In genomic region chr19:41864374-41864773, GRCh38 we compare ENCODE assay signal across 14 cellular contexts. TPM values are rescaled to one million over a fixed set of nuclear protein-coding genes. Genes with fewer than 3 reads are reported as not detected.
A peak's percentile ranks its signal among the peaks of the same experiment; 100 is the strongest.
DNase-seq lines count a peak whose midpoint lies in the region; ATAC-seq and TF ChIP-seq lines count a peak whose summit lies in the region.
"Had no signal": no experiment of that assay in that cellular context is flagged by ENCODE, and none has a peak within 500 bp of the region (broad histone marks: within the 10 kb centered on the region; RNA-seq: fewer than 3 reads in every experiment).

No MANE protein-coding gene starts in this region.

- peak in 1 of 5 donors; percentile 42 for DNase-seq in CD8-positive, alpha-beta memory T cell
- DNase-seq in HFFc6 (no peak), kidney glomerular epithelial cell (lab: John Stamatoyannopoulos, UW) (no peak), posterior vena cava (ENCODE audit: low spot score) (no peak), NCI-H82 treated with DMSO at 0.1 percent for 48 hours (lab: John Stamatoyannopoulos, UW; ENCODE audit: unreplicated experiment) (no peak)
- DNase-seq in activated T-cell treated with anti-CD3 and anti-CD28 coated beads, Interleukin-2, amount 50 U/mL, for 72 hours, result no peak
- DNase-seq: DMS153, heart left ventricle, NCI-H146, RPMI8226 had no signal

- no peaks in the 10 kb centered on the region for H3K27me3 Mint-ChIP-seq in CD8-positive, alpha-beta memory T cell
- H3K27me3 Mint-ChIP-seq in HFFc6 (ENCODE audit: insufficient read depth), result peaks cover 20% of the 10 kb centered on the region
- no peaks in the 10 kb centered on the region for H3K27me3 Mint-ChIP-seq in activated T-cell treated with anti-CD3 and anti-CD28 coated beads, Interleukin-2, amount 50 U/mL, for 72 hours (ENCODE audit: low read depth)

- intact Hi-C loops in posterior vena cava (cut with DNase I), result no loop called here

- H3K27ac Mint-ChIP-seq in CD8-positive, alpha-beta memory T cell, result peak overlapping the region in 6 of 8 donors; percentile 38 to 89 (median 62)
- H3K27ac Mint-ChIP-seq in HFFc6, result peak overlapping the region; percentile 74
- H3K27ac Mint-ChIP-seq in activated T-cell treated with anti-CD3 and anti-CD28 coated beads, Interleukin-2, amount 50 U/mL, for 72 hours, result peak overlapping the region; percentile 88

- no peaks in the 10 kb centered on the region for H3K27me3 ChIP-seq in CD8-positive, alpha-beta memory T cell (ENCODE audit: insufficient read depth, low read length, poor library complexity, severe bottlenecking)
- no peaks in the 10 kb centered on the region for H3K27me3 ChIP-seq in muscle layer of duodenum (ENCODE audit: low read depth, low read length)
- H3K27me3 ChIP-seq: heart left ventricle had no signal

- ATAC-seq in activated T-cell treated with anti-CD3 and anti-CD28 coated beads, Interleukin-2, amount 50 U/mL, for 72 hours (replicated peaks in 1 of 2), result no peak
- ATAC-seq in GM21390 (IDR thresholded peaks at IDR 0.05; ENCODE audit: unreplicated experiment), result no peak
- ATAC-seq: heart left ventricle had no signal

- H3K4me1 Mint-ChIP-seq in CD8-positive, alpha-beta memory T cell, result peaks cover 59 to 73% (median 67%) of the 10 kb centered on the region in 3 donors
- H3K4me1 Mint-ChIP-seq in HFFc6 (ENCODE audit: low read depth), result peaks cover 48% of the 10 kb centered on the region
- H3K4me1 Mint-ChIP-seq in activated T-cell treated with anti-CD3 and anti-CD28 coated beads, Interleukin-2, amount 50 U/mL, for 72 hours (ENCODE audit: low read depth), result peaks cover 80% of the 10 kb centered on the region

- no peak overlapping the region for H3K27ac ChIP-seq in CD8-positive, alpha-beta memory T cell (ENCODE audit: low read depth, low read length)
- peak overlapping the region; percentile 6 for H3K27ac ChIP-seq in muscle layer of duodenum (ENCODE audit: low read length)
- H3K27ac ChIP-seq: heart left ventricle, skin epidermis had no signal

- H3K4me1 ChIP-seq in CD8-positive, alpha-beta memory T cell (ENCODE audit: insufficient read depth, low read length), result peaks cover 82% of the 10 kb centered on the region
- peaks cover 27 to 39% of the 10 kb centered on the region in 2 donors for H3K4me1 ChIP-seq in muscle layer of duodenum (ENCODE audit: control insufficient read depth in 1 of 2, insufficient read depth in 2 of 2, low read length in 2 of 2)

- H3K4me3 ChIP-seq in CD8-positive, alpha-beta memory T cell (ENCODE audit: low read length), result no peak overlapping the region
- no peak overlapping the region for H3K4me3 ChIP-seq in muscle layer of duodenum (ENCODE audit: low read depth in 1 of 2, low read length in 2 of 2)
- H3K4me3 ChIP-seq: heart left ventricle, skin epidermis had no signal

- POLR2A ChIA-PET in CD8-positive, alpha-beta memory T cell (lab: Charles Lee), result interaction anchor here (0.9 to 1.1 kb wide), 2 partner anchors 9 to 22 kb away, joined by 3 to 4 read pairs; no protein-coding TSS in a partner anchor

- peak overlapping the region in 2 of 7 donors; percentile 41 to 63 for H3K4me3 Mint-ChIP-seq in CD8-positive, alpha-beta memory T cell
- H3K4me3 Mint-ChIP-seq in HFFc6, result peak overlapping the region; percentile 72
- H3K4me3 Mint-ChIP-seq in activated T-cell treated with anti-CD3 and anti-CD28 coated beads, Interleukin-2, amount 50 U/mL, for 72 hours, result peak overlapping the region; percentile 77 to 99

- peaks cover 62% of the 10 kb centered on the region for H3K36me3 ChIP-seq in CD8-positive, alpha-beta memory T cell (ENCODE audit: insufficient read depth, low read length)
- H3K36me3 ChIP-seq in muscle layer of duodenum (ENCODE audit: control insufficient read depth in 1 of 2, insufficient read depth in 2 of 2, low read length in 2 of 2), result peaks cover 54 to 62% of the 10 kb centered on the region in 2 donors

- no peak for TF ChIP-seq CTCF in HFFc6 (IDR thresholded peaks at IDR 0.05)

- CTCF ChIA-PET in CD8-positive, alpha-beta memory T cell (lab: Charles Lee), result interaction anchor here (1.0 to 16.3 kb wide), 5 partner anchors 10 to 86 kb away, joined by 4 to 227 read pairs (median 5); partner anchors contain the start of gene ARHGEF1

- no peaks in the 10 kb centered on the region for H3K9me3 Mint-ChIP-seq in CD8-positive, alpha-beta memory T cell
- no peaks in the 10 kb centered on the region for H3K9me3 Mint-ChIP-seq in HFFc6
- H3K9me3 Mint-ChIP-seq in activated T-cell treated with anti-CD3 and anti-CD28 coated beads, Interleukin-2, amount 50 U/mL, for 72 hours, result no peaks in the 10 kb centered on the region

- H3K9me3 ChIP-seq in CD8-positive, alpha-beta memory T cell (ENCODE audit: low read length), result no peaks in the 10 kb centered on the region
- H3K9me3 ChIP-seq in muscle layer of duodenum (ENCODE audit: control insufficient read depth in 1 of 2, low read length in 2 of 2), result no peaks in the 10 kb centered on the region
- H3K9me3 ChIP-seq: heart left ventricle had no signal

- peaks cover 5 to 84% (median 24%) of the 10 kb centered on the region in 3 donors for H3K36me3 Mint-ChIP-seq in CD8-positive, alpha-beta memory T cell
- H3K36me3 Mint-ChIP-seq in HFFc6 (ENCODE audit: low read depth), result peaks cover 63% of the 10 kb centered on the region
- H3K36me3 Mint-ChIP-seq in activated T-cell treated with anti-CD3 and anti-CD28 coated beads, Interleukin-2, amount 50 U/mL, for 72 hours (ENCODE audit: insufficient read depth in 2 of 2), result peaks cover 25 to 62% of the 10 kb centered on the region in 2 donors

RNA-seq across cellular contexts. Expression of gene RPS19, which starts 4.3 kb away (rescaled TPM):
- 1,000 to 10,000 TPM; 3,036 to 3,142 TPM for total RNA-seq in CD8-positive, alpha-beta memory T cell
- polyA plus RNA-seq in CD8-positive, alpha-beta memory T cell, result 6,195 TPM
- 1,000 to 10,000 TPM; 2,312 to 2,495 (median 2,438) TPM for total RNA-seq in HFFc6 (2021; fragmentation: NEBNext Ultra II Directional; extraction: Animal tissue kit (Norgen Biotek cat#: 25700))
- 1,000 to 10,000 TPM; 4,101 to 4,133 TPM for total RNA-seq in activated T-cell treated with anti-CD3 and anti-CD28 coated beads, Interleukin-2, amount 50 U/mL, for 72 hours
- total RNA-seq in posterior vena cava, result 1,000 to 10,000 TPM in 1 of 2 donors, 100 to 1,000 TPM in 1; 982 to 1,008 TPM

RNA-seq across cellular contexts. Expression of gene CD79A, which starts 12.7 kb away (rescaled TPM):
- 1 to 10 TPM; 1.3 to 2.2 TPM for total RNA-seq in CD8-positive, alpha-beta memory T cell
- polyA plus RNA-seq in CD8-positive, alpha-beta memory T cell, result 9.4 TPM
- under 1 TPM in 4 of 6 experiments, not detected in 2; 0.23 to 0.62 (median 0.35) TPM for total RNA-seq in HFFc6 (2021; fragmentation: NEBNext Ultra II Directional; extraction: Animal tissue kit (Norgen Biotek cat#: 25700))
- 10 to 100 TPM; 12.3 to 27.5 TPM for total RNA-seq in activated T-cell treated with anti-CD3 and anti-CD28 coated beads, Interleukin-2, amount 50 U/mL, for 72 hours
- under 1 TPM; 0.52 to 0.97 TPM for total RNA-seq in posterior vena cava

RNA-seq across cellular contexts. Expression of gene ARHGEF1, which starts 18.6 kb away (rescaled TPM):
- 100 to 1,000 TPM; 295 to 312 TPM for total RNA-seq in CD8-positive, alpha-beta memory T cell
- polyA plus RNA-seq in CD8-positive, alpha-beta memory T cell, result 350 TPM
- total RNA-seq in HFFc6 (2021; fragmentation: NEBNext Ultra II Directional; extraction: Animal tissue kit (Norgen Biotek cat#: 25700)), result 10 to 100 TPM; 63.8 to 73.3 (median 68.2) TPM
- total RNA-seq in activated T-cell treated with anti-CD3 and anti-CD28 coated beads, Interleukin-2, amount 50 U/mL, for 72 hours, result 100 to 1,000 TPM; 371 to 446 TPM
- total RNA-seq in posterior vena cava, result 10 to 100 TPM; 73.4 to 73.7 TPM

RNA-seq across cellular contexts. Expression of gene DMRTC2, which starts 19.5 kb away (rescaled TPM):
- total RNA-seq in CD8-positive, alpha-beta memory T cell, result not detected
- polyA plus RNA-seq in CD8-positive, alpha-beta memory T cell, result not detected
- not detected for total RNA-seq in HFFc6 (2021; fragmentation: NEBNext Ultra II Directional; extraction: Animal tissue kit (Norgen Biotek cat#: 25700))
- not detected for total RNA-seq in activated T-cell treated with anti-CD3 and anti-CD28 coated beads, Interleukin-2, amount 50 U/mL, for 72 hours
- total RNA-seq in posterior vena cava, result not detected
- total RNA-seq: heart left ventricle, mononuclear cell had no signal
- polyA plus RNA-seq: heart left ventricle had no signal

RNA-seq across cellular contexts. Expression of gene LYPD4, which starts 19.9 kb away (rescaled TPM):
- total RNA-seq in CD8-positive, alpha-beta memory T cell, result not detected
- not detected for polyA plus RNA-seq in CD8-positive, alpha-beta memory T cell
- not detected for total RNA-seq in HFFc6 (2021; fragmentation: NEBNext Ultra II Directional; extraction: Animal tissue kit (Norgen Biotek cat#: 25700))
- not detected for total RNA-seq in activated T-cell treated with anti-CD3 and anti-CD28 coated beads, Interleukin-2, amount 50 U/mL, for 72 hours
- total RNA-seq in posterior vena cava, result not detected
- total RNA-seq: heart left ventricle, mononuclear cell had no signal
- polyA plus RNA-seq: heart left ventricle had no signal

Comparison
In these comparisons a context has a peak if more than half of its experiments do, and no peak if none do; other contexts are left out.
1. RNA of gene CD79A, which starts 12.7 kb away (total RNA-seq): 12.3 to 27.5 TPM in activated T-cell treated with anti-CD3 and anti-CD28 coated beads, Interleukin-2, amount 50 U/mL, for 72 hours; 1.3 to 2.2 TPM in CD8-positive, alpha-beta memory T cell, 0.52 to 0.97 TPM in posterior vena cava and 0.23 to 0.62 TPM in HFFc6; every median in the first group is over 4 times any median in the second.
2. Peak in every context shown above with its lines, with median percentiles within 50 percentile points of each other: H3K27ac Mint-ChIP-seq.